In genomic region chr16:2913603-2914002, GRCh38 we compare ENCODE assay signal across 15 cellular contexts. TPM values are rescaled to one million over a fixed set of nuclear protein-coding genes. Genes with fewer than 3 reads are reported as not detected.
DNase-seq lines count a peak whose midpoint lies in the region; ATAC-seq and TF ChIP-seq lines count a peak whose summit lies in the region.
"Had no signal": no experiment of that assay in that cellular context is flagged by ENCODE, and none has a peak within 500 bp of the region (broad histone marks: within the 10 kb centered on the region; RNA-seq: fewer than 3 reads in every experiment).

No MANE protein-coding gene starts in this region.

- H3K4me1 Mint-ChIP-seq in T-helper 2 cell treated with Interferon-gamma antibody and Interleukin-4, amounts not matched to agents 5 μg/mL and 100 μg/mL, for 36 hours (ENCODE audit: low read depth): peaks cover 17% of the 10 kb centered on the region
- H3K4me1 Mint-ChIP-seq in neural progenitor cell: peaks cover 8% of the 10 kb centered on the region

- H3K27me3 ChIP-seq in Karpas-422 (ENCODE audit: low read length): no peaks in the 10 kb centered on the region
- H3K27me3 ChIP-seq in neural progenitor cell: peaks cover 31% of the 10 kb centered on the region
- no peaks in the 10 kb centered on the region for H3K27me3 ChIP-seq in brain microvascular endothelial cell (replicated peaks)
- no peaks in the 10 kb centered on the region for H3K27me3 ChIP-seq in sigmoid colon
- H3K27me3 ChIP-seq: gastroesophageal sphincter, testis had no signal

- DNase-seq in T-helper 2 cell treated with Interferon-gamma antibody and Interleukin-4, amounts not matched to agents 5 μg/mL and 100 μg/mL, for 36 hours (ENCODE audit: low spot score): no peak
- DNase-seq in T-helper 2 cell (no peak), Karpas-422 (peak; percentile 27), caudate nucleus (lab: John Stamatoyannopoulos, UW) (peak in 40 of 61 donors; percentile 2 to 92 (median 42)), neural progenitor cell (ENCODE audit: low spot score) (no peak), brain microvascular endothelial cell (no peak), sigmoid colon (no peak), left colon (no peak)
- DNase-seq: Kasumi-1, left ventricle myocardium superior, testis had no signal

- no peak overlapping the region for H2AFZ ChIP-seq in Karpas-422 (ENCODE audit: low read length)
- no peak overlapping the region for H2AFZ ChIP-seq in neural progenitor cell (replicated peaks)

- ATAC-seq in left colon: no peak
- ATAC-seq: gastroesophageal sphincter, left ventricle myocardium superior had no signal

- no peak for TF ChIP-seq EP300 in sigmoid colon (IDR thresholded peaks at IDR 0.05)

- no peaks in the 10 kb centered on the region for H3K9me3 Mint-ChIP-seq in T-helper 2 cell treated with Interferon-gamma antibody and Interleukin-4, amounts not matched to agents 5 μg/mL and 100 μg/mL, for 36 hours
- H3K9me3 Mint-ChIP-seq in neural progenitor cell: no peaks in the 10 kb centered on the region
- H3K9me3 Mint-ChIP-seq: dendritic cell treated with granulocyte-macrophage colony-stimulating factor and Interleukin-4, amounts not matched to agents 40 ng/mL and 50 ng/mL, for 4 days had no signal

- H3K27ac ChIP-seq in Karpas-422 (ENCODE audit: low read length) (no peak overlapping the region), caudate nucleus (ENCODE audit: low read depth, low read length) (no peak overlapping the region), neural progenitor cell (no peak overlapping the region), brain microvascular endothelial cell (no peak overlapping the region), sigmoid colon (peak overlapping the region in 2 of 4 donors; percentile 92 to 96)
- H3K27ac ChIP-seq: testis had no signal

- H3K4me3 Mint-ChIP-seq in T-helper 2 cell treated with Interferon-gamma antibody and Interleukin-4, amounts not matched to agents 5 μg/mL and 100 μg/mL, for 36 hours: peak overlapping the region; percentile 90
- peak overlapping the region; percentile 94 for H3K4me3 Mint-ChIP-seq in neural progenitor cell

- H3K27ac Mint-ChIP-seq in T-helper 2 cell treated with Interferon-gamma antibody and Interleukin-4, amounts not matched to agents 5 μg/mL and 100 μg/mL, for 36 hours: no peak overlapping the region
- no peak overlapping the region for H3K27ac Mint-ChIP-seq in neural progenitor cell

- H3K9me3 ChIP-seq in Karpas-422 (ENCODE audit: low read length) (no peaks in the 10 kb centered on the region), neural progenitor cell (ENCODE audit: low read depth) (no peaks in the 10 kb centered on the region), sigmoid colon (no peaks in the 10 kb centered on the region)
- H3K9me3 ChIP-seq: gastroesophageal sphincter, testis had no signal

- H3K4me3 ChIP-seq in Karpas-422 (ENCODE audit: low read length): no peak overlapping the region
- H3K4me3 ChIP-seq in neural progenitor cell: no peak overlapping the region
- H3K4me3 ChIP-seq in brain microvascular endothelial cell (ENCODE audit: low read depth, low read length): no peak overlapping the region
- H3K4me3 ChIP-seq in sigmoid colon: no peak overlapping the region
- H3K4me3 ChIP-seq: testis had no signal

- peaks cover 8% of the 10 kb centered on the region for H3K27me3 Mint-ChIP-seq in T-helper 2 cell treated with Interferon-gamma antibody and Interleukin-4, amounts not matched to agents 5 μg/mL and 100 μg/mL, for 36 hours (ENCODE audit: low read depth)
- peaks cover 2% of the 10 kb centered on the region for H3K27me3 Mint-ChIP-seq in neural progenitor cell (ENCODE audit: insufficient read depth, low read depth)

- peaks cover 14% of the 10 kb centered on the region for H3K36me3 Mint-ChIP-seq in T-helper 2 cell treated with Interferon-gamma antibody and Interleukin-4, amounts not matched to agents 5 μg/mL and 100 μg/mL, for 36 hours (ENCODE audit: low read depth)
- H3K36me3 Mint-ChIP-seq in neural progenitor cell: peaks cover 4% of the 10 kb centered on the region

- H3K4me2 ChIP-seq in Karpas-422 (ENCODE audit: low read depth, low read length, poor library complexity, severe bottlenecking): no peak overlapping the region
- no peak overlapping the region for H3K4me2 ChIP-seq in neural progenitor cell

- 91 to 93% methylated on average over 7 of the region's 7 CpGs for WGBS in sigmoid colon, 2 donors

- in situ Hi-C loops in brain microvascular endothelial cell (cut with HindIII; ENCODE audit: low pct_ligation_motif_present, low sequenced_read_pairs): no loop called here

- no peak for TF ChIP-seq CTCF in neural progenitor cell (IDR thresholded peaks at IDR 0.05)
- no peak for TF ChIP-seq CTCF in brain microvascular endothelial cell (IDR thresholded peaks at IDR 0.05; ENCODE audit: low read depth, low read length, missing control alignments)
- TF ChIP-seq CTCF in sigmoid colon (IDR thresholded peaks at IDR 0.05): no peak

- H4K20me1 ChIP-seq in Karpas-422 (ENCODE audit: insufficient read depth, low read depth, low read length): no peaks in the 10 kb centered on the region
- H4K20me1 ChIP-seq in neural progenitor cell (ENCODE audit: low read depth): no peaks in the 10 kb centered on the region

- TF ChIP-seq POLR2A in sigmoid colon (IDR thresholded peaks at IDR 0.05): no peak

- no peak overlapping the region for H3K9ac ChIP-seq in Karpas-422 (ENCODE audit: low read length)
- no peak overlapping the region for H3K9ac ChIP-seq in neural progenitor cell

- peaks cover 15% of the 10 kb centered on the region for H3K79me2 ChIP-seq in Karpas-422 (ENCODE audit: low read length)
- H3K79me2 ChIP-seq in neural progenitor cell (ENCODE audit: low read depth): no peaks in the 10 kb centered on the region

- peaks cover 17% of the 10 kb centered on the region for H3F3A ChIP-seq in neural progenitor cell (ENCODE audit: low read depth)

- H3K36me3 ChIP-seq in Karpas-422 (ENCODE audit: insufficient read depth, low read length) (0 out of 2 replicates have a peak, but pooled peaks cover 3% of the 10 kb centered on the region), neural progenitor cell (no peaks in the 10 kb centered on the region), brain microvascular endothelial cell (replicated peaks) (peaks cover 13% of the 10 kb centered on the region), sigmoid colon (peaks cover 0 to 39% (median 3%) of the 10 kb centered on the region in 4 donors)

- no peaks in the 10 kb centered on the region for H3K9me2 ChIP-seq in Karpas-422 (replicated peaks; ENCODE audit: insufficient read depth, low read length)

- intact Hi-C loops in sigmoid colon (cut with DNase I) (loop anchor here (10.0 kb wide), 1 partner anchor 241 kb away; no protein-coding TSS in a partner anchor), left colon (cut with DNase I, micrococcal nuclease) (no loop called here)

- peaks cover 24% of the 10 kb centered on the region for H3K4me1 ChIP-seq in Karpas-422 (ENCODE audit: low read length)
- H3K4me1 ChIP-seq in neural progenitor cell: peaks cover 5% of the 10 kb centered on the region
- H3K4me1 ChIP-seq in sigmoid colon: peaks cover 0 to 15% (median 14%) of the 10 kb centered on the region in 4 donors

RNA-seq across cellular contexts. Expression of gene FLYWCH1, which starts 1.9 kb away (rescaled TPM):
- 11.0 and 22.7 TPM in 2 replicates for total RNA-seq in Karpas-422 (2014; rRNA removed; shearing (Covaris generic); ENCODE audit: low replicate concordance)
- total RNA-seq in neural progenitor cell (ENCODE audit: low replicate concordance): 5.1 and 16.1 TPM in 2 replicates
- total RNA-seq in sigmoid colon: 10 to 100 TPM; 28.6 to 51.5 (median 33.2) TPM
- polyA plus RNA-seq in sigmoid colon: 10 to 100 TPM in 1 of 3 donors, 1 to 10 TPM in 2; 6.9 to 19.5 (median 7.2) TPM
- 10 to 100 TPM; 23.0 to 27.3 TPM for total RNA-seq in left colon

RNA-seq across cellular contexts. Expression of gene FLYWCH2, which starts 30.6 kb away (rescaled TPM):
- total RNA-seq in Karpas-422 (2014; rRNA removed; shearing (Covaris generic); ENCODE audit: low replicate concordance): 63.5 and 85.1 TPM in 2 replicates
- total RNA-seq in neural progenitor cell (ENCODE audit: low replicate concordance) (15.8 and 46.5 TPM in 2 replicates), sigmoid colon (10 to 100 TPM; 33.6 to 64.2 (median 55.8) TPM), left colon (10 to 100 TPM; 20.7 to 30.8 TPM)
- 10 to 100 TPM; 27.5 to 43.2 (median 30.7) TPM for polyA plus RNA-seq in sigmoid colon

RNA-seq across cellular contexts. Expression of gene KREMEN2, which starts 50.5 kb away (rescaled TPM):
- total RNA-seq in Karpas-422 (2014; rRNA removed; shearing (Covaris generic); ENCODE audit: low replicate concordance): 3.4 and 8.5 TPM in 2 replicates
- total RNA-seq in neural progenitor cell (ENCODE audit: low replicate concordance) (0.51 and 5.6 TPM in 2 replicates), sigmoid colon (not detected), left colon (1 to 10 TPM in 1 of 2 donors, under 1 TPM in 1; 0.89 to 1.1 TPM)
- polyA plus RNA-seq in sigmoid colon: 1 to 10 TPM; 1.0 to 1.8 (median 1.6) TPM
- total RNA-seq: gastroesophageal sphincter, left ventricle myocardium superior had no signal

RNA-seq across cellular contexts. Expression of gene PAQR4, which starts 55.5 kb away (rescaled TPM):
- 30.7 and 44.0 TPM in 2 replicates for total RNA-seq in Karpas-422 (2014; rRNA removed; shearing (Covaris generic); ENCODE audit: low replicate concordance)
- total RNA-seq in neural progenitor cell (ENCODE audit: low replicate concordance) (3.3 and 15.4 TPM in 2 replicates), sigmoid colon (1 to 10 TPM in 2 of 4 donors, under 1 TPM in 2; 0.83 to 3.6 (median 1.0) TPM), left colon (10 to 100 TPM in 1 of 2 donors, 1 to 10 TPM in 1; 8.7 to 12.7 TPM)
- 10 to 100 TPM in 1 of 3 donors, 1 to 10 TPM in 2; 3.6 to 22.1 (median 3.9) TPM for polyA plus RNA-seq in sigmoid colon

RNA-seq across cellular contexts. Expression of gene PRSS22, which starts 55.6 kb away (rescaled TPM):
- total RNA-seq in Karpas-422 (2014; rRNA removed; shearing (Covaris generic); ENCODE audit: low replicate concordance): not detected in 2 replicates
- not detected in 2 replicates for total RNA-seq in neural progenitor cell (ENCODE audit: low replicate concordance)
- not detected for total RNA-seq in sigmoid colon
- polyA plus RNA-seq in sigmoid colon: 10 to 100 TPM in 1 of 3 donors, not detected in 2; 20.8 TPM
- 10 to 100 TPM in 1 of 2 donors, under 1 TPM in 1; 0.78 to 12.9 TPM for total RNA-seq in left colon
- total RNA-seq: A172, left ventricle myocardium superior, OCI-LY7, testis had no signal

Comparison
In these comparisons a context has a peak if more than half of its experiments do, and no peak if none do; other contexts are left out.
1. DNase-seq: peak in Karpas-422 (single experiment) and caudate nucleus (40 of 61); none in T-helper 2 cell treated with Interferon-gamma antibody and Interleukin-4, amounts not matched to agents 5 μg/mL and 100 μg/mL, for 36 hours (single experiment), T-helper 2 cell (0 of 5), neural progenitor cell (single experiment), brain microvascular endothelial cell (single experiment), sigmoid colon (single experiment) and left colon (0 of 2).